Comparison of ENCODE assay signal across 8 cellular contexts in the genomic region with DNA sequence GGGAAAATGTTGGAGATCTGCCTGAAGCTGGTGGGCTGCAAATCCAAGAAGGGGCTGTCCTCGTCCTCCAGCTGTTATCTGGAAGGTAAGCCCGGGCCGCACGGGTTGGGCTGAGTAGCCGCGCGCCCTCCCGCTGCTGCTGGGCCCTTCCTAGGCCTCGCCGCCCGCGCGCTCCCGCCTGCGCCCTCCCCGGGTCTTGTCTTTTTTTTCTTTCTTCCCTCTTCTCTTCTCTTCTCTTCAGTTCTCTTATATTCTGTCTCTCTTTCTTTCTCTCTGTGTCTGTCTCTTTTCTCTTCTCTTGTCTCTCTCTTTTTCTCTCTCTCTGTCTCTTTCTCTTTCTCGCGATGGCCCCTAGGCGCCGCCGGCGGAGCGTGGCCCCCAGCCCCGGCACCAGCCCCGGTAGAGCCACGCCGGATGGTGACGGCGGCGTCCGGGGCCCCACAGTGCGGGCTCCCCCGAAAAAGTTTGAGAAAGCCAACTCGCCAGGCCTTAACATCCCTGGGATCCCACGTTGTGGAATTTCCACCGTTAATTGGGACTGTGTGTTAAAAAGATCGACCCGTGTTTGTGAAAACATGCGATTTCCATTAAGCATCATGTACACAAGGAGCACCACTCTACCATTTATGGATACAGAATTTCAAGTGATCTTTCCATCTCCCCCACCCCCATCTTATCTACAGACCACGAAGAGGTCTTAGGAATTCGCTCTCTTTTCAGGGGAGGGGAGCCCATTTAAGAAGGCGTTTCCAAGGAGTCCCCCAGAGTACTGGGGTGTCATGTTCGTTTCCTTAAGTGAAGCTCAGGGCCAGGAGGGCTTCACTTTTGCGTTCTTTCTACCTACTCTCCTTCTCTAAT. TPM values are rescaled to one million over a fixed set of nuclear protein-coding genes. Genes with fewer than 3 reads are reported as not detected.
A peak's percentile ranks its signal among the peaks of the same experiment; 100 is the strongest.
DNase-seq lines count a peak whose midpoint lies in the region; ATAC-seq, FAIRE-seq and TF ChIP-seq lines count a peak whose summit lies in the region.

No MANE protein-coding gene starts in this region.

- in situ Hi-C loops in astrocyte of the cerebellum (cut with HindIII; ENCODE audit: low sequenced_read_pairs), result no loop called here
- in situ Hi-C loops in KBM-7 (cut with MboI; ENCODE audit: low pct_unique_long_range_greater_than_20kb, low sequenced_read_pairs), result no loop called here

- H3K27me3 ChIP-seq in iPS-18a (ENCODE audit: control insufficient read depth, insufficient read depth, low read length) (no peaks in the 10 kb centered on the region), small intestine (ENCODE audit: control insufficient read depth in 2 of 2, insufficient read depth in 2 of 2, low read length in 2 of 2) (no peaks in the 10 kb centered on the region)

- 2% methylated on average over 36 to 44 of the region's 44 CpGs for WGBS in small intestine, 3 donors

- H3K27ac ChIP-seq in iPS-18a (ENCODE audit: low read length) (peak overlapping the region; percentile 29), small intestine (ENCODE audit: low read depth in 1 of 2, low read length in 1 of 2) (peak overlapping the region; percentile 62 to 97)

- H3K36me3 ChIP-seq in iPS-18a (ENCODE audit: control insufficient read depth, low read depth, low read length) (no peaks in the 10 kb centered on the region), small intestine (ENCODE audit: control insufficient read depth in 2 of 2, insufficient read depth in 2 of 2, low read length in 2 of 2) (no peaks in the 10 kb centered on the region)

- H3K9me3 ChIP-seq in iPS-18a (ENCODE audit: control insufficient read depth, low read depth, low read length) (no peaks in the 10 kb centered on the region), small intestine (ENCODE audit: control insufficient read depth, low read depth) (no peaks in the 10 kb centered on the region)

- peaks cover 31% of the 10 kb centered on the region for H3K4me1 ChIP-seq in iPS-18a (ENCODE audit: control insufficient read depth, low read depth, low read length)
- H3K4me1 ChIP-seq in small intestine (ENCODE audit: control insufficient read depth in 2 of 2, insufficient read depth in 1 of 2, low read depth in 1 of 2, low read length in 1 of 2), result peaks cover 13 to 14% of the 10 kb centered on the region in 2 donors

- H3K9ac ChIP-seq in iPS-18a (ENCODE audit: low read length), result peak overlapping the region; percentile 89

- peak; percentile 28 for DNase-seq in NCI-H2029 (lab: John Stamatoyannopoulos, UW)
- DNase-seq in NCI-H2029 treated with DMSO at 0.1 percent for 48 hours (lab: John Stamatoyannopoulos, UW), result no peak
- DNase-seq in RPMI7951 (ENCODE audit: low read depth), result peak; percentile 29
- no peak for DNase-seq in astrocyte of the cerebellum (ENCODE audit: low read depth)
- peak; percentile 24 for DNase-seq in small intestine
- no peak for DNase-seq in KBM-7

- H3K4me3 ChIP-seq in astrocyte of the cerebellum (ENCODE audit: low read depth, low read length) (peak overlapping the region; percentile 83), iPS-18a (ENCODE audit: low read length) (peak overlapping the region; percentile 86), small intestine (ENCODE audit: low read depth in 1 of 2, low read length in 2 of 2) (peak overlapping the region; percentile 72 to 79)

- peak; percentile 44 for ATAC-seq in HG03045 (IDR thresholded peaks at IDR 0.05; ENCODE audit: unreplicated experiment)

- FAIRE-seq in small intestine (lab: Jason Lieb, UNC), result no peak

- TF ChIP-seq CTCF in astrocyte of the cerebellum (IDR thresholded peaks at IDR 0.05; ENCODE audit: low read depth, low read length, missing control alignments), result no peak

RNA-seq across cellular contexts. Expression of a gene that starts 0.6 kb away (rescaled TPM):
- total RNA-seq in RPMI7951 (2014; rRNA removed; shearing (Covaris generic)), result 11.4 and 12.1 TPM in 2 replicates
- 10 to 100 TPM in 2 of 3 donors, 1 to 10 TPM in 1; 8.7 to 42.1 (median 14.1) TPM for polyA plus RNA-seq in small intestine

Comparison
In these comparisons a context has a peak if more than half of its experiments do, and no peak if none do; other contexts are left out.
1. DNase-seq: peak in NCI-H2029 (single experiment), RPMI7951 (single experiment) and small intestine (single experiment); none in NCI-H2029 treated with DMSO at 0.1 percent for 48 hours (single experiment), astrocyte of the cerebellum (single experiment) and KBM-7 (single experiment).
2. Peak in every context shown above with its lines, with median percentiles within 50 percentile points of each other: H3K4me3 ChIP-seq.